Comparison of ENCODE assay signal across 19 cellular contexts in the genomic region with DNA sequence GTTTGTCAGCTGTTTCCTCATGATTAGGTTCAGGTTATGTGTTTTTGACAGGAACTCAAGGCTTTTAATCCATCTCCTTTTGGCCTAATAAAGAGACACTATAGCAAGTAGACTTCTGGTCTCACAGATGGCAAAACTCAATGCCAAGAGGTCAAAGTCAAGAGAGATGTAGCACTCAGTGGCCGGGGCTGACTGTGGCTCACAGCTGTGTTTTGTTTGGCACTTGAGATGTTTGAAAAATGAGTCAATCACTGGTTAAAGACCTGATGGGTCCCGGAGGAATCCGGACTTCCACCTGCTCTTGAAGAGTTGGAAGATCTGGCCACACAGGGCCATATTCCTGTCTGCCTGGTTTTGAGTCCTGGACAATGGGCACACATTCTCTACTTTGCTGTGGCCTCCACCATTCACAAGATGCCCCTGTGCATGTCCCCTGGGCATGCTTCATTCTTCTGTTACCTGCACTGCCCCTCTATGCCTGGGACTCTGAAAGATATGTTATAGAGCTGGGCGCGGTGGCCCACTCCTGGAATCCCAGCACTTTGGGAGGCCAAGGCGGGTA.
DNase-seq lines count a peak whose midpoint lies in the region; ATAC-seq, FAIRE-seq and TF ChIP-seq lines count a peak whose summit lies in the region.
"Had no signal": no experiment of that assay in that cellular context is flagged by ENCODE, and none has a peak within 500 bp of the region (broad histone marks: within the 10 kb centered on the region; RNA-seq: fewer than 3 reads in every experiment).

No MANE protein-coding gene starts in this region.

- intact Hi-C loops in mucosa of descending colon (cut with DNase I, micrococcal nuclease), result no loop called here

- H3K27me3 Mint-ChIP-seq in immature natural killer cell (ENCODE audit: low read depth in 3 of 3), result peaks cover 0 to 2% (median 0%) of the 10 kb centered on the region in 3 donors

- peak; percentile 80 for DNase-seq in DMS53 treated with DMSO at 0.1 percent for 48 hours (lab: John Stamatoyannopoulos, UW; ENCODE audit: unreplicated experiment)
- peak; percentile 30 for DNase-seq in NCI-H1092 treated with DMSO at 0.1 percent for 48 hours (lab: John Stamatoyannopoulos, UW)
- peak; percentile 86 for DNase-seq in dermis blood vessel endothelial cell
- DNase-seq in mucosa of descending colon, result no peak
- DNase-seq in inferior parietal cortex (ENCODE audit: extremely low spot score), result no peak
- no peak for DNase-seq in RCC 7860 (ENCODE audit: low spot score)
- DNase-seq in NCI-H1105 treated with DMSO at 0.1 percent for 48 hours (lab: John Stamatoyannopoulos, UW), result no peak
- DNase-seq in immature natural killer cell, result no peak
- DNase-seq: NCI-H226; retina; stimulated activated naive CD8-positive, alpha-beta T cell treated with anti-CD3 and anti-CD28 coated beads, Interleukin-15, Interleukin-2, amounts not matched to agents 100 U/mL and 50 U/mL, for 24 hours; T1000; trophoblast cell had no signal

- peak; percentile 50 for ATAC-seq in mucosa of descending colon
- ATAC-seq: activated CD4-positive, CD25-positive, alpha-beta regulatory T cell treated with anti-CD3 and anti-CD28 coated beads, Interleukin-2, amount 50 U/mL, for 24 hours; K562; stimulated activated naive CD8-positive, alpha-beta T cell treated with anti-CD3 and anti-CD28 coated beads, Interleukin-15, Interleukin-2, amounts not matched to agents 100 U/mL and 50 U/mL, for 24 hours had no signal

- no peaks in the 10 kb centered on the region for H3K4me1 ChIP-seq in mucosa of descending colon (ENCODE audit: low read depth)

- no peak for FAIRE-seq in RCC 7860 (lab: Jason Lieb, UNC)
- FAIRE-seq: frontal cortex, GM18507, K562 had no signal

- no peak overlapping the region for H3K4me3 Mint-ChIP-seq in immature natural killer cell
- H3K4me3 Mint-ChIP-seq: neural crest cell had no signal

- no peaks in the 10 kb centered on the region for H3K36me3 ChIP-seq in mucosa of descending colon (ENCODE audit: low read depth)

- no peak overlapping the region for H3K27ac Mint-ChIP-seq in immature natural killer cell

- no peak overlapping the region for H3K4me3 ChIP-seq in mucosa of descending colon
- H3K4me3 ChIP-seq: K562, SK-N-MC had no signal

- H3K9me3 Mint-ChIP-seq in immature natural killer cell, result no peaks in the 10 kb centered on the region
- H3K9me3 Mint-ChIP-seq: neural crest cell had no signal

- no peak for TF ChIP-seq CTCF in mucosa of descending colon (IDR thresholded peaks at IDR 0.05)

- peaks cover 0 to 2% (median 0%) of the 10 kb centered on the region in 3 donors for H3K36me3 Mint-ChIP-seq in immature natural killer cell

- H3K4me1 Mint-ChIP-seq in immature natural killer cell, result no peaks in the 10 kb centered on the region
- H3K4me1 Mint-ChIP-seq: neural crest cell had no signal

- H3K9me3 ChIP-seq in mucosa of descending colon, result no peaks in the 10 kb centered on the region

Comparison
In these comparisons a context has a peak if more than half of its experiments do, and no peak if none do; other contexts are left out.
1. DNase-seq: peak in DMS53 treated with DMSO at 0.1 percent for 48 hours (single experiment), NCI-H1092 treated with DMSO at 0.1 percent for 48 hours (single experiment) and dermis blood vessel endothelial cell (single experiment); none in mucosa of descending colon (0 of 3), inferior parietal cortex (single experiment), RCC 7860 (single experiment), NCI-H1105 treated with DMSO at 0.1 percent for 48 hours (single experiment) and immature natural killer cell (0 of 3).